In the genomic region with DNA sequence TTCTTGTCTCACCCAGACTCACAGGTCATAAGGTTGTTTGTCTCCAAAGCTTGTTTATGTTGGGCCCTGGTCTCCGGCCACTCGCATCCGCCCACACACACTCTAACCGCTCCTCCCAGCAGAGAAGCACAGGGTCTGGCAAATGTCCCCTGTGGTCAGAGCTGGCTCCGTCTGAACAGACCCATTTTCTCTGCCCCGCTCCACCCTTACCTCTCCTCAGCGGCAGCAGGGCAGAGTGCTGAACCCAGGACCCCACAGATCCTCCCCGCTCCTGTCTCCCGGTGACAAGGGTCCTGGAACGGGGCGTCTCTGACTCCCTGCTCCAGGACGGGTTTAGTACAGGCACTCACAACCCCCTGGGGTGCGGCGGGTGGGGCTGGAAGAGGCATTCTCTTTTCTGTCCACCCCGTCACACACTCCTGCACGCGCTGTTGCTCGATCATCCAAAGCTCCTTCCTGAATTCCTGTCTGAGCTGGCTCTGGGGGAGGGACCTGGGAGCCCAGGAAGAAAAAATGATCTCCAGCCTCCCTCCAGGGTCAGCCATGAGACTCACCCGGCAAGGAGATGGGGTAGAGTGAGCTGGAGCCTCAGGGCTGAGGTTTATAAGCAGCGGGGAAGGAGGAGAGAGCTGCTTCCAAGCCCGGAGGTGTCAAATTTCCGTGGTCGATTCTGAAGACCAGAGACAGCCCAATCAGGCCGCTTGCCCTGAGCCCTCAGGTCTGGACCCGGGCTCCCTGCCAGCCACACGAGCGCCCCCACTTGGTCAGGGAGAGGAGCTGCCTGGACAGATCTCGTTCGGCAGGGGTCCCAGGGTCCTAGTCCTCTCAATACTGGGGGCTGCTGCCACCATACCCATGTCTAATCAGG, we compare ENCODE assay signal across 8 cellular contexts. TPM values are rescaled to one million over a fixed set of nuclear protein-coding genes. Genes with fewer than 3 reads are reported as not detected.
A peak's percentile ranks its signal among the peaks of the same experiment; 100 is the strongest.
DNase-seq lines count a peak whose midpoint lies in the region; ATAC-seq and TF ChIP-seq lines count a peak whose summit lies in the region.

Gene S100A13 (minus strand): TSS at position 577 of the 868 bp plus-strand sequence. CDS start 1,033 bp downstream, outside the sequence.

- no peaks in the 10 kb centered on the region for H3K36me3 Mint-ChIP-seq in CD14-positive monocyte

- H3K9ac ChIP-seq in OCI-LY3 (ENCODE audit: low read length): peak within 1 kb of the TSS; percentile 69

- H2AFZ ChIP-seq in OCI-LY3 (ENCODE audit: low read depth, low read length): peak within 1 kb of the TSS; percentile 49

- ATAC-seq in HG03095 (IDR thresholded peaks at IDR 0.05; ENCODE audit: unreplicated experiment): no peak

- H3K4me3 Mint-ChIP-seq in CD14-positive monocyte: peak within 1 kb of the TSS; percentile 50 to 87

- no peaks in the 10 kb centered on the region for H3K79me2 ChIP-seq in OCI-LY3 (ENCODE audit: low read length)

- DNase-seq in CD14-positive monocyte (ENCODE audit: low spot score) (no peak), HPDE6-E6E7 (ENCODE audit: extremely low spot score) (peak; percentile 79), cerebellum (ENCODE audit: low spot score) (peak; percentile 63), iris pigment epithelial cell (ENCODE audit: low read depth) (peak; percentile 97), NK-92 (lab: John Stamatoyannopoulos, UW; ENCODE audit: unreplicated experiment) (no peak)

- H3K9me3 ChIP-seq in OCI-LY3 (ENCODE audit: insufficient read depth, low read length): no peaks in the 10 kb centered on the region

- peaks cover 11 to 16% (median 14%) of the 10 kb centered on the region in 3 donors for H3K27me3 Mint-ChIP-seq in CD14-positive monocyte (ENCODE audit: low read depth in 3 of 3)

- H4K20me1 ChIP-seq in OCI-LY3 (ENCODE audit: insufficient read depth, low read length): no peaks in the 10 kb centered on the region

- H3K9me3 Mint-ChIP-seq in CD14-positive monocyte: no peaks in the 10 kb centered on the region

- intact Hi-C loops in CD14-positive monocyte (cut with micrococcal nuclease): loop anchor here in 1 of 2 donors (10.0 kb wide), 1 partner anchor 52 kb away; no protein-coding TSS in a partner anchor

- TF ChIP-seq CTCF in CD14-positive monocyte (IDR thresholded peaks at IDR 0.05) (peak; percentile 58), OCI-LY3 (IDR thresholded peaks at IDR 0.05; ENCODE audit: low read depth, low read length) (peak; percentile 96)

- peaks cover 34% of the 10 kb centered on the region for H3K4me1 ChIP-seq in OCI-LY3 (ENCODE audit: low read length)

- peak within 1 kb of the TSS; percentile 81 for H3K4me2 ChIP-seq in OCI-LY3 (ENCODE audit: low read length)

- H3K27ac Mint-ChIP-seq in CD14-positive monocyte: peak within 1 kb of the TSS in 3 of 7 donors; percentile 21 to 74 (median 36)

- peaks cover 4% of the 10 kb centered on the region for H3K36me3 ChIP-seq in OCI-LY3 (replicated peaks; ENCODE audit: low read depth, low read length)

- peak within 1 kb of the TSS; percentile 75 for H3K4me3 ChIP-seq in OCI-LY3 (ENCODE audit: low read length)
- peak within 1 kb of the TSS; percentile 30 to 46 (median 36) for H3K4me3 ChIP-seq in skin epidermis

- H3K27me3 ChIP-seq in OCI-LY3 (ENCODE audit: low read depth, low read length): no peaks in the 10 kb centered on the region

- H3K27ac ChIP-seq in OCI-LY3 (ENCODE audit: low read length) (peak within 1 kb of the TSS; percentile 5; the same call in 1 of the 2 replicates), skin epidermis (peak within 1 kb of the TSS; percentile 3 to 96 (median 85))

- H3K4me1 Mint-ChIP-seq in CD14-positive monocyte: peaks cover 57% of the 10 kb centered on the region

RNA-seq across cellular contexts. Expression of gene S100A13, which starts in this region (rescaled TPM):
- polyA plus RNA-seq in CD14-positive monocyte: 1 to 10 TPM; 2.5 to 2.6 TPM
- 5.0 TPM for total RNA-seq in cerebellum

Comparison
In these comparisons a context has a peak if more than half of its experiments do, and no peak if none do; other contexts are left out.
1. DNase-seq: peak in HPDE6-E6E7 (single experiment), cerebellum (single experiment) and iris pigment epithelial cell (single experiment); none in CD14-positive monocyte (single experiment) and NK-92 (single experiment).